11 cellular contexts compared by ENCODE assay signal in the genomic region with DNA sequence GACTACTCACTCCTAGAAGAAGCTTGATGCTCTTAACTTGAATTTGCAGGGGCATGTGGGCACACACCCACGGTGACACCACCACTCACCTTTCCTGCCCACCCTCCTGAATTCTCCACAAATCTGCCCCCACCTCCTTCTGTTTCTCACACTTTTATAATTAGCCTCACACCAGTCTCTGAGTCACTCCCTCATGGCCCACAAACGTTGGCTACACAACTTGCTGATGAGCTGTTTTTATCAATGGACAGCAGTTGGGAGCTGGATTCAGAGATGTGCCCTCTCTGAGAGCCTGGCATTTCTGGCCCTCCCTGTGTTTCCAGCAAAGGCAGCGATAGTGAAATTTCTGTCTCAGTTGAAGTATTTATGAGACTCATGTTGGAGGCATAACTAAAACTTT. TPM values are rescaled to one million over a fixed set of nuclear protein-coding genes. Genes with fewer than 3 reads are reported as not detected.
DNase-seq lines count a peak whose midpoint lies in the region; ATAC-seq, FAIRE-seq and TF ChIP-seq lines count a peak whose summit lies in the region.
"Had no signal": no experiment of that assay in that cellular context is flagged by ENCODE, and none has a peak within 500 bp of the region (broad histone marks: within the 10 kb centered on the region; RNA-seq: fewer than 3 reads in every experiment).

No MANE protein-coding gene starts in this region.

- H2AFZ ChIP-seq in Loucy (ENCODE audit: low read length), result 0 out of 2 replicates have a peak overlapping the region, but pooled peaks have one; percentile 14
- H2AFZ ChIP-seq in neuronal stem cell (ENCODE audit: low read length), result peak overlapping the region; percentile 66

- no peak overlapping the region for H2AK5ac ChIP-seq in neuronal stem cell (ENCODE audit: low read depth, low read length)

- no peak overlapping the region for H3K4ac ChIP-seq in neuronal stem cell (ENCODE audit: low read length)

- no peaks in the 10 kb centered on the region for H3K79me1 ChIP-seq in neuronal stem cell (ENCODE audit: low read depth, low read length)

- H3K9me3 ChIP-seq in Loucy (ENCODE audit: insufficient read depth, low read depth, low read length), result no peaks in the 10 kb centered on the region
- H3K9me3 ChIP-seq in neuronal stem cell (replicated peaks in 1 of 2; ENCODE audit: control insufficient read depth in 2 of 2, insufficient read depth in 1 of 2, low read depth in 1 of 2, low read length in 2 of 2), result no peaks in the 10 kb centered on the region
- H3K9me3 ChIP-seq: A549 had no signal

- H3K9me2 ChIP-seq in Loucy (replicated peaks; ENCODE audit: low read depth, low read length), result no peaks in the 10 kb centered on the region

- no peak overlapping the region for H3K23ac ChIP-seq in neuronal stem cell (ENCODE audit: low read depth, low read length, poor library complexity)

- H4K8ac ChIP-seq in neuronal stem cell (ENCODE audit: low read depth, low read length), result no peak overlapping the region

- no peaks in the 10 kb centered on the region for H3K36me3 ChIP-seq in Loucy (ENCODE audit: insufficient read depth, low read length)
- H3K36me3 ChIP-seq in bronchial epithelial cell (ENCODE audit: control insufficient read depth, insufficient read depth, low read length), result no peaks in the 10 kb centered on the region
- H3K36me3 ChIP-seq in neuronal stem cell (replicated peaks in 1 of 2; ENCODE audit: control insufficient read depth in 2 of 2, insufficient read depth in 2 of 2, low read length in 2 of 2), result no peaks in the 10 kb centered on the region

- ATAC-seq in activated CD4-positive, CD25-positive, alpha-beta regulatory T cell treated with anti-CD3 and anti-CD28 coated beads, Interleukin-2, amount 50 U/mL, for 24 hours, result peak; percentile 24 to 28
- no peak for ATAC-seq in esophagus mucosa
- no peak for ATAC-seq in HG03342 (IDR thresholded peaks at IDR 0.05; ENCODE audit: unreplicated experiment)
- ATAC-seq: A549 had no signal

- no peak overlapping the region for H3K27ac ChIP-seq in neuronal stem cell (replicated peaks; ENCODE audit: low read length)
- H3K27ac ChIP-seq: A549 had no signal

- H3K9ac ChIP-seq in Loucy (ENCODE audit: low read depth, low read length, poor library complexity, severe bottlenecking) (peak overlapping the region; percentile 28), neuronal stem cell (ENCODE audit: low read depth, low read length, poor library complexity) (no peak overlapping the region)

- H3K4me1 ChIP-seq in Loucy (ENCODE audit: insufficient read depth, low read length, poor library complexity, severe bottlenecking) (peaks cover 35% of the 10 kb centered on the region), neuronal stem cell (ENCODE audit: control insufficient read depth in 2 of 2, insufficient read depth in 1 of 2, low read depth in 1 of 2, low read length in 2 of 2) (peaks cover 7 to 9% of the 10 kb centered on the region in 2 donors)
- H3K4me1 ChIP-seq: A549 had no signal

- WGBS in neuronal stem cell (ENCODE audit: extremely low coverage in 2 of 2, insufficient read length in 2 of 2, insufficient replicate concordance in 1 of 2), 2 donors, result no CpG with 5 or more reads among the region's 3 CpGs

- FAIRE-seq in bronchial epithelial cell (lab: Jason Lieb, UNC), result no peak
- FAIRE-seq: A549 had no signal

- H3K4me3 ChIP-seq in Loucy (ENCODE audit: low read length, poor library complexity, severe bottlenecking) (no peak overlapping the region), bronchial epithelial cell (ENCODE audit: low read depth, low read length) (no peak overlapping the region), neuronal stem cell (ENCODE audit: low read length in 2 of 2) (no peak overlapping the region), foreskin fibroblast (ENCODE audit: low read depth in 1 of 2, low read length in 2 of 2) (no peak overlapping the region)
- H3K4me3 ChIP-seq: A549 had no signal

- no peak for DNase-seq in activated CD4-positive, CD25-positive, alpha-beta regulatory T cell treated with anti-CD3 and anti-CD28 coated beads, Interleukin-2, amount 50 U/mL, for 72 hours
- DNase-seq in bronchial epithelial cell (ENCODE audit: low read depth) (peak; percentile 29), neuronal stem cell (ENCODE audit: low spot score) (no peak), foreskin fibroblast (no peak)
- DNase-seq: DMS79 treated with DMSO at 0.1 percent for 48 hours had no signal

- no peaks in the 10 kb centered on the region for H3K79me2 ChIP-seq in Loucy (ENCODE audit: insufficient read depth, low read length)

- H3K27me3 ChIP-seq in Loucy (ENCODE audit: insufficient read depth, low read length, poor library complexity, severe bottlenecking), result no peaks in the 10 kb centered on the region
- peaks cover 4% of the 10 kb centered on the region for H3K27me3 ChIP-seq in bronchial epithelial cell (ENCODE audit: control insufficient read depth, insufficient read depth, low read length)
- H3K27me3 ChIP-seq in neuronal stem cell (ENCODE audit: control insufficient read depth in 3 of 3, insufficient read depth in 3 of 3, low read depth in 1 of 3, low read length in 3 of 3), result no peaks in the 10 kb centered on the region

- H4K91ac ChIP-seq in neuronal stem cell (ENCODE audit: low read depth, low read length, poor library complexity), result no peak overlapping the region

- H3K18ac ChIP-seq in neuronal stem cell (ENCODE audit: low read length), result no peak overlapping the region

- H4K20me1 ChIP-seq in Loucy (ENCODE audit: insufficient read depth, low read length, poor library complexity, severe bottlenecking), result no peaks in the 10 kb centered on the region

- H3K4me2 ChIP-seq in Loucy (ENCODE audit: low read depth, low read length, poor library complexity, severe bottlenecking) (peak overlapping the region; percentile 56), neuronal stem cell (ENCODE audit: insufficient read depth, low read length, poor library complexity, severe bottlenecking) (no peak overlapping the region)
- H3K4me2 ChIP-seq: A549 had no signal

- TF ChIP-seq CTCF in Loucy (conservative IDR thresholded peaks at IDR 0.05; ENCODE audit: low read length), result no peak
- TF ChIP-seq CTCF in bronchial epithelial cell (IDR thresholded peaks at IDR 0.05; ENCODE audit: insufficient read depth, low read length, severe bottlenecking), result no peak
- no peak for TF ChIP-seq CTCF in foreskin fibroblast (IDR thresholded peaks at IDR 0.05; ENCODE audit: low read depth, low read length)

- H2BK120ac ChIP-seq in neuronal stem cell (ENCODE audit: low read depth, low read length), result no peak overlapping the region

- no peak overlapping the region for H2BK15ac ChIP-seq in neuronal stem cell (ENCODE audit: low read length)

- H2BK5ac ChIP-seq in neuronal stem cell (ENCODE audit: low read length), result no peak overlapping the region

- H2BK12ac ChIP-seq in neuronal stem cell (ENCODE audit: low read length), result no peak overlapping the region

- no peaks in the 10 kb centered on the region for H3F3A ChIP-seq in Loucy (ENCODE audit: low read depth)

- H3K14ac ChIP-seq in neuronal stem cell (ENCODE audit: low read length), result no peak overlapping the region

RNA-seq across cellular contexts. Expression of gene COLQ, which starts 1.3 kb away (rescaled TPM):
- total RNA-seq in bronchial epithelial cell (under 0.01 and 0.38 TPM in 2 replicates), esophagus mucosa (0.40 TPM)
- 2.2 TPM for polyA plus RNA-seq in neuronal stem cell (2013, experiment 1 of 2)
- 2.1 TPM for polyA plus RNA-seq in neuronal stem cell (2013, experiment 2 of 2)
- total RNA-seq: NCI-H460 had no signal

Comparison
In these comparisons a context has a peak if more than half of its experiments do, and no peak if none do; other contexts are left out.
1. ATAC-seq: peak in activated CD4-positive, CD25-positive, alpha-beta regulatory T cell treated with anti-CD3 and anti-CD28 coated beads, Interleukin-2, amount 50 U/mL, for 24 hours (2 of 2); none in esophagus mucosa (single experiment) and HG03342 (single experiment).